10 cellular contexts compared by ENCODE assay signal in genomic region chr18:55420665-55420964, GRCh38.
DNase-seq lines count a peak whose midpoint lies in the region; ATAC-seq, FAIRE-seq and TF ChIP-seq lines count a peak whose summit lies in the region.
"Had no signal": no experiment of that assay in that cellular context is flagged by ENCODE, and none has a peak within 500 bp of the region (broad histone marks: within the 10 kb centered on the region; RNA-seq: fewer than 3 reads in every experiment).

No MANE protein-coding gene starts in this region.

- peak overlapping the region; percentile 9 for H2AFZ ChIP-seq in parathyroid adenoma

- no peaks in the 10 kb centered on the region for H3K9me3 ChIP-seq in parathyroid adenoma (ENCODE audit: control insufficient read depth, low read length)

- H3K4me1 ChIP-seq in parathyroid adenoma = peaks cover 4% of the 10 kb centered on the region

- no peak for TF ChIP-seq CTCF in astrocyte of the spinal cord (IDR thresholded peaks at IDR 0.05; ENCODE audit: low read depth, low read length)
- no peak for TF ChIP-seq CTCF in parathyroid adenoma (IDR thresholded peaks at IDR 0.05)

- H3K36me3 ChIP-seq in parathyroid adenoma (ENCODE audit: control insufficient read depth, insufficient read depth, low read length) = no peaks in the 10 kb centered on the region

- DNase-seq in astrocyte of the spinal cord (ENCODE audit: low read depth, low spot score) = peak; percentile 30
- DNase-seq in activated naive CD4-positive, alpha-beta T cell treated with Interleukin-2 at 50 U/mL for 16 hours = no peak
- no peak for DNase-seq in DMS79 treated with DMSO at 0.1 percent for 48 hours (lab: John Stamatoyannopoulos, UW)
- no peak for DNase-seq in posterior vena cava (ENCODE audit: low spot score)
- DNase-seq in frontal cortex (ENCODE audit: low spot score in 2 of 2) = no peak
- DNase-seq: activated CD4-positive, alpha-beta T cell treated with anti-CD3 and anti-CD28 coated beads, Interleukin-2, amount 50 U/mL, for 48 hours had no signal

- peak overlapping the region; percentile 4 for H3K4me3 ChIP-seq in astrocyte of the spinal cord (ENCODE audit: low read depth, low read length)
- no peak overlapping the region for H3K4me3 ChIP-seq in parathyroid adenoma (ENCODE audit: low read depth, low read length)

- ATAC-seq in GM18519 (IDR thresholded peaks at IDR 0.05; ENCODE audit: low FRiP score, unreplicated experiment) = peak; percentile 60
- ATAC-seq in HG02884 (IDR thresholded peaks at IDR 0.05; ENCODE audit: unreplicated experiment) = peak; percentile 63
- ATAC-seq: HCT116 had no signal

- H3K79me2 ChIP-seq in parathyroid adenoma = no peaks in the 10 kb centered on the region

- H3K9ac ChIP-seq in parathyroid adenoma = no peak overlapping the region

- no peaks in the 10 kb centered on the region for H3K27me3 ChIP-seq in parathyroid adenoma (ENCODE audit: control insufficient read depth, insufficient read depth, low read length)

- intact Hi-C loops in posterior vena cava (cut with DNase I) = no loop called here

- no peak for FAIRE-seq in frontal cortex (lab: Jason Lieb, UNC)

- H3K4me2 ChIP-seq in parathyroid adenoma (ENCODE audit: low read length) = peak overlapping the region; percentile 51

- in situ Hi-C loops in astrocyte of the spinal cord (cut with HindIII; ENCODE audit: low sequenced_read_pairs) = no loop called here

- H3K27ac ChIP-seq in parathyroid adenoma = peak overlapping the region; percentile 67
